26 cellular contexts compared by ENCODE assay signal in genomic region chr1:25978404-25978803, GRCh38. TPM values are rescaled to one million over a fixed set of nuclear protein-coding genes. Genes with fewer than 3 reads are reported as not detected.
"Had no signal": no experiment of that assay in that cellular context is flagged by ENCODE, and none has a peak within 500 bp of the region (broad histone marks: within the 10 kb centered on the region; RNA-seq: fewer than 3 reads in every experiment).

No MANE protein-coding gene starts in this region.

- H3K27me3 ChIP-seq: foreskin keratinocyte, spleen, testis, tibial nerve, upper lobe of right lung had no signal

- ATAC-seq: foreskin keratinocyte; left colon; left ventricle myocardium superior; sciatic nerve; stimulated activated naive B cell treated with anti-CD40 and anti-IgM and Interleukin-4, amounts not matched to agents 10 μg/mL and 1 μg/mL and 100 μg/mL, for 72 hours; stimulated activated naive CD8-positive, alpha-beta T cell treated with anti-CD3 and anti-CD28 coated beads, Interleukin-15, amount 100 ng/mL, for 72 hours; upper lobe of right lung had no signal

- H3K9me3 ChIP-seq: spleen, testis, tibial nerve, upper lobe of right lung had no signal

- DNase-seq: effector CD4-positive, alpha-beta T cell; endodermal cell; erythroblast; foreskin keratinocyte; kidney; left colon; left ventricle myocardium superior; mesenchymal stem cell; midbrain; naive B cell; spleen; stimulated activated CD4-positive, alpha-beta T cell treated with anti-CD3 and anti-CD28 coated beads, Interleukin-15, amount 100 ng/mL, for 24 hours; stimulated activated CD4-positive, alpha-beta T cell treated with anti-CD3 and anti-CD28 coated beads, Interleukin-1b, Interleukin-23, amount 100 ng/mL, for 48 hours; stimulated activated CD4-positive, alpha-beta T cell treated with anti-CD3 and anti-CD28 coated beads, Interleukin-4, amount 100 ng/mL, for 24 hours; stimulated activated naive B cell treated with anti-CD40 and anti-IgM and Interleukin-4, amounts not matched to agents 10 μg/mL and 1 μg/mL and 100 μg/mL, for 72 hours; stimulated activated naive CD8-positive, alpha-beta T cell treated with anti-CD3 and anti-CD28 coated beads, Interleukin-15, amount 100 ng/mL, for 72 hours; testis; upper lobe of right lung had no signal

- H3K4me3 ChIP-seq: coronary artery, lung, spleen, testis, tibial nerve, upper lobe of right lung had no signal

- H3K27ac ChIP-seq: coronary artery, foreskin keratinocyte, spleen, testis, tibial nerve, upper lobe of right lung had no signal

- H3K4me1 ChIP-seq: foreskin keratinocyte, spleen, testis, tibial nerve, upper lobe of right lung had no signal

RNA-seq across cellular contexts. Expression of gene EXTL1, which starts 43.2 kb away (rescaled TPM):
- total RNA-seq: dermis microvascular lymphatic vessel endothelial cell, endothelial cell of umbilical vein, pulmonary artery endothelial cell, subcutaneous adipose tissue had no signal
